In genomic region chr5:108729306-108729645, GRCh38 we compare ENCODE assay signal across 1 cellular context.
TF ChIP-seq lines count a peak whose summit lies in the region.

No MANE protein-coding gene starts in this region.

TF ChIP-seq in GM23338, 12 proteins besides CTCF, POLR2A, EP300 and RAD21 (continued from another document):
- no peak for TF ChIP-seq ZNF462 (CRISPR knock-in tag; IDR thresholded peaks at IDR 0.05)
- no peak for TF ChIP-seq EZH2phosphoT487 (IDR thresholded peaks at IDR 0.05; ENCODE audit: unreplicated experiment)
- TF ChIP-seq POLR2AphosphoS5 (IDR thresholded peaks at IDR 0.05; ENCODE audit: low read depth) = no peak
- TF ChIP-seq, protein P1, sequence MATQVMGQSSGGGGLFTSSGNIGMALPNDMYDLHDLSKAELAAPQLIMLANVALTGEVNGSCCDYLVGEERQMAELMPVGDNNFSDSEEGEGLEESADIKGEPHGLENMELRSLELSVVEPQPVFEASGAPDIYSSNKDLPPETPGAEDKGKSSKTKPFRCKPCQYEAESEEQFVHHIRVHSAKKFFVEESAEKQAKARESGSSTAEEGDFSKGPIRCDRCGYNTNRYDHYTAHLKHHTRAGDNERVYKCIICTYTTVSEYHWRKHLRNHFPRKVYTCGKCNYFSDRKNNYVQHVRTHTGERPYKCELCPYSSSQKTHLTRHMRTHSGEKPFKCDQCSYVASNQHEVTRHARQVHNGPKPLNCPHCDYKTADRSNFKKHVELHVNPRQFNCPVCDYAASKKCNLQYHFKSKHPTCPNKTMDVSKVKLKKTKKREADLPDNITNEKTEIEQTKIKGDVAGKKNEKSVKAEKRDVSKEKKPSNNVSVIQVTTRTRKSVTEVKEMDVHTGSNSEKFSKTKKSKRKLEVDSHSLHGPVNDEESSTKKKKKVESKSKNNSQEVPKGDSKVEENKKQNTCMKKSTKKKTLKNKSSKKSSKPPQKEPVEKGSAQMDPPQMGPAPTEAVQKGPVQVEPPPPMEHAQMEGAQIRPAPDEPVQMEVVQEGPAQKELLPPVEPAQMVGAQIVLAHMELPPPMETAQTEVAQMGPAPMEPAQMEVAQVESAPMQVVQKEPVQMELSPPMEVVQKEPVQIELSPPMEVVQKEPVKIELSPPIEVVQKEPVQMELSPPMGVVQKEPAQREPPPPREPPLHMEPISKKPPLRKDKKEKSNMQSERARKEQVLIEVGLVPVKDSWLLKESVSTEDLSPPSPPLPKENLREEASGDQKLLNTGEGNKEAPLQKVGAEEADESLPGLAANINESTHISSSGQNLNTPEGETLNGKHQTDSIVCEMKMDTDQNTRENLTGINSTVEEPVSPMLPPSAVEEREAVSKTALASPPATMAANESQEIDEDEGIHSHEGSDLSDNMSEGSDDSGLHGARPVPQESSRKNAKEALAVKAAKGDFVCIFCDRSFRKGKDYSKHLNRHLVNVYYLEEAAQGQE (IDR thresholded peaks at IDR 0.05; ENCODE audit: unreplicated experiment) = no peak
- TF ChIP-seq STAT1 (IDR thresholded peaks at IDR 0.05; ENCODE audit: unreplicated experiment) = no peak
- TF ChIP-seq EZH2 (IDR thresholded peaks at IDR 0.05; ENCODE audit: low read depth, unreplicated experiment) = no peak
- no peak for TF ChIP-seq ZNF114 (CRISPR knock-in tag; IDR thresholded peaks at IDR 0.05)
- TF ChIP-seq NANOG (IDR thresholded peaks at IDR 0.05; ENCODE audit: borderline replicate concordance) = no peak
- TF ChIP-seq ZNF331 (CRISPR knock-in tag; IDR thresholded peaks at IDR 0.05; ENCODE audit: low read depth) = no peak
